In genomic region chr7:44606341-44607140, GRCh38 we compare ENCODE assay signal across 8 cellular contexts. TPM values are rescaled to one million over a fixed set of nuclear protein-coding genes. Genes with fewer than 3 reads are reported as not detected.
DNase-seq lines count a peak whose midpoint lies in the region; ATAC-seq, FAIRE-seq and TF ChIP-seq lines count a peak whose summit lies in the region.

TSS of gene OGDH (plus strand) at chr7:44606627. CDS start at chr7:44624344, 17,717 bp downstream.

- peaks cover 0 to 7% (median 0%) of the 10 kb centered on the region in 3 donors for H3K4me1 ChIP-seq in pancreas
- peaks cover 0 to 24% (median 14%) of the 10 kb centered on the region in 4 donors for H3K4me1 ChIP-seq in tibial artery

- ATAC-seq in HG02759 (IDR thresholded peaks at IDR 0.05; ENCODE audit: unreplicated experiment) (peak; percentile 95), Right ventricle myocardium inferior (peak; percentile 98), pancreas (peak; percentile 94 to 98 (median 96))

- H3K4me3 ChIP-seq in GM12864 (ENCODE audit: low read depth, low read length) (peak within 1 kb of the TSS; percentile 96), pancreas (peak within 1 kb of the TSS; percentile 54 to 92 (median 81)), tibial artery (peak within 1 kb of the TSS; percentile 73 to 96)

- no peak for TF ChIP-seq CTCF in GM12864 (IDR thresholded peaks at IDR 0.05; ENCODE audit: low read depth, low read length, missing control alignments)
- no peak for TF ChIP-seq CTCF in pancreas (IDR thresholded peaks at IDR 0.05)
- TF ChIP-seq CTCF in tibial artery (IDR thresholded peaks at IDR 0.05) = peak in 1 of 2 experiments; percentile 5

- 1% methylated on average over 52 to 93 of the region's 93 CpGs for WGBS in pancreas, 2 donors

- FAIRE-seq in pancreas (lab: Jason Lieb, UNC) = no peak

- peak; percentile 96 for DNase-seq in GM12864 (ENCODE audit: low read depth)
- DNase-seq in NCI-H1417 (lab: John Stamatoyannopoulos, UW) = peak; percentile 98 to 100 (median 99)
- peak; percentile 84 to 96 for DNase-seq in SW 1271 (lab: John Stamatoyannopoulos, UW)
- peak; percentile 98 for DNase-seq in activated naive CD8-positive, alpha-beta T cell treated with anti-CD3 and anti-CD28 coated beads, Interleukin-2, amount 50 U/mL, for 16 hours (ENCODE audit: low read depth, low spot score)
- DNase-seq in Right ventricle myocardium inferior (ENCODE audit: missing footprints) = peak; percentile 100
- DNase-seq in pancreas = peak; percentile 98 to 99 (median 99)
- DNase-seq in tibial artery = peak; percentile 99

- H3K9me3 ChIP-seq in pancreas (no peaks in the 10 kb centered on the region), tibial artery (no peaks in the 10 kb centered on the region)

- H3K27me3 ChIP-seq in pancreas = no peaks in the 10 kb centered on the region
- H3K27me3 ChIP-seq in tibial artery = no peaks in the 10 kb centered on the region

- peak within 1 kb of the TSS; percentile 97 to 98 (median 98) for H3K27ac ChIP-seq in pancreas
- peak within 1 kb of the TSS; percentile 92 to 97 for H3K27ac ChIP-seq in tibial artery

- H3K36me3 ChIP-seq in pancreas (no peaks in the 10 kb centered on the region), tibial artery (no peaks in the 10 kb centered on the region)

- intact Hi-C loops in Right ventricle myocardium inferior (cut with DNase I) (loop anchor here (1.0 to 2.0 kb wide), 4 partner anchors 48 to 242 kb away; partner anchors contain the start of genes H2AZ2 and PPIA), pancreas (cut with DNase I) (no loop called here), tibial artery (cut with DNase I; ENCODE audit: low total_unique reads) (loop anchor here (10.0 kb wide), 2 partner anchors 378 to 508 kb away; partner anchors contain the start of gene TBRG4)

RNA-seq across cellular contexts. Expression of gene OGDH, which starts in this region (rescaled TPM):
- total RNA-seq in Right ventricle myocardium inferior (679 TPM), pancreas (10 to 100 TPM; 24.5 to 49.2 (median 33.7) TPM)
- 10 to 100 TPM; 18.4 to 19.3 TPM for polyA plus RNA-seq in pancreas

Comparison
In these comparisons a context has a peak if more than half of its experiments do, and no peak if none do; other contexts are left out.
1. Peak in every context shown above with its lines: DNase-seq, ATAC-seq, H3K4me3 ChIP-seq and H3K27ac ChIP-seq.
2. RNA of gene OGDH (total RNA-seq): 679 TPM in Right ventricle myocardium inferior (single experiment); 24.5 to 49.2 TPM in pancreas; every median in the first group is over 10 times any median in the second.
3. intact Hi-C loops: an anchor here in Right ventricle myocardium inferior (1.0 to 2.0 kb wide) and tibial artery (10.0 kb wide); none called in pancreas.